ENCODE assay signal across 17 cellular contexts in the genomic region with DNA sequence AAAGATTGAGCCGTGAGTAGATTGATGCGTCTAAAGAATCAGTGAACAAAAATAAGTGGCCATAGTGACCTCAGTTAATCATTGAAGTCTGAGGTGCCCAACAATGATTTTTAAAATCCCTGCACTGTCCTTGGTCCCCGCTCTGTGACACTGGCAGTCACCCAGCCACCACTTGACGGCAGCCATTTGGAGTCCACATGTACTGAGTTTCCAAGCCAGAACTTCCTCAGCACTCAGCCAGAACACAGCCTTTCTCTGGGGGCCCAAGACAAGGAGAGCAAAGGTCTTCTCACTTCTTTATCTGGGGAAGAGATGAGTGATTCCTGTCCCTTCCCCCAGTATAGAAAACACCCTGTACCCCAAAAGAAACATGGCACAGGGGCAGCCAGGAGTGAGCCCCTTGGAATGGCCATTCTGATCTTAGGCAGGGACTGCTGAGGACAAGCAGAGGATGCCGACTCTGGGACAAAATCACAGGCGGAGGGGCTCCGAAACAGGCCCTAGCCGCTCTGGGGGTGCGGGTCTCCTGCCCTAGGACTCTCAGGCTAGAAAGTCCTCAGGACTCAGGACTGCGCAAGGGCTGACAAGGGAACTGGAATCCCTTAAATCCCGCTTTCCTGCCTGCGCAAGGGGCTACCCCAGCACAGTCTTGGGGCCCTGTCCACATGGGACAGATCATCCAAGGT. TPM values are rescaled to one million over a fixed set of nuclear protein-coding genes. Genes with fewer than 3 reads are reported as not detected.
A peak's percentile ranks its signal among the peaks of the same experiment; 100 is the strongest.
DNase-seq lines count a peak whose midpoint lies in the region; ATAC-seq, FAIRE-seq and TF ChIP-seq lines count a peak whose summit lies in the region.
"Had no signal": no experiment of that assay in that cellular context is flagged by ENCODE, and none has a peak within 500 bp of the region (broad histone marks: within the 10 kb centered on the region; RNA-seq: fewer than 3 reads in every experiment).

No MANE protein-coding gene starts in this region.

- H3K9me3 ChIP-seq in kidney (ENCODE audit: control insufficient read depth in 1 of 2, low read length in 2 of 2), result no peaks in the 10 kb centered on the region
- no peaks in the 10 kb centered on the region for H3K9me3 ChIP-seq in testis
- H3K9me3 ChIP-seq: A549, MG63, transverse colon had no signal

- intact Hi-C loops in activated CD8-positive, alpha-beta T cell treated with anti-CD3 and anti-CD28 coated beads for 36 hours (cut with micrococcal nuclease), result no loop called here
- intact Hi-C loops in kidney (cut with DNase I) (no loop called here), testis (cut with DNase I; ENCODE audit: low total_unique reads) (no loop called here)

- ATAC-seq in activated CD8-positive, alpha-beta T cell treated with anti-CD3 and anti-CD28 coated beads, Interleukin-2, amount 10 ng/mL, durations not matched to agents 7 days and 5 days, result no peak
- no peak for ATAC-seq in activated CD8-positive, alpha-beta T cell treated with anti-CD3 and anti-CD28 coated beads for 36 hours
- ATAC-seq in central memory CD8-positive, alpha-beta T cell (replicated peaks; ENCODE audit: extremely low read depth, poor library complexity, severe bottlenecking), result no peak
- ATAC-seq in HG03342 (IDR thresholded peaks at IDR 0.05; ENCODE audit: unreplicated experiment), result no peak
- ATAC-seq in GM21825 (IDR thresholded peaks at IDR 0.05; ENCODE audit: unreplicated experiment), result no peak
- no peak for ATAC-seq in GM21526 (IDR thresholded peaks at IDR 0.05; ENCODE audit: low FRiP score, unreplicated experiment)
- ATAC-seq: A549 had no signal

- TF ChIP-seq POLR2A in testis (IDR thresholded peaks at IDR 0.05), result no peak

- no peak for TF ChIP-seq CTCF in activated CD8-positive, alpha-beta T cell treated with anti-CD3 and anti-CD28 coated beads for 36 hours (IDR thresholded peaks at IDR 0.05)
- no peak for TF ChIP-seq CTCF in kidney (IDR thresholded peaks at IDR 0.05; ENCODE audit: borderline replicate concordance, extremely low read depth, insufficient read depth)
- TF ChIP-seq CTCF in testis (IDR thresholded peaks at IDR 0.05), result no peak

- no peak overlapping the region for H3K9ac ChIP-seq in kidney (ENCODE audit: low read length in 2 of 2)

- no peaks in the 10 kb centered on the region for H3K36me3 ChIP-seq in kidney (ENCODE audit: control insufficient read depth in 1 of 2, insufficient read depth in 2 of 2, low read length in 2 of 2)
- H3K36me3 ChIP-seq in testis (ENCODE audit: low read depth, missing control alignments), result no peaks in the 10 kb centered on the region
- H3K36me3 ChIP-seq: MG63, transverse colon had no signal

- CTCF ChIA-PET in activated CD8-positive, alpha-beta T cell treated with anti-CD3 and anti-CD28 coated beads, Interleukin-2, amount 10 ng/mL, durations not matched to agents 7 days and 5 days (lab: Charles Lee), result interaction anchor here (1.9 kb wide), 1 partner anchor 28 kb away, joined by 4 read pairs; no protein-coding TSS in a partner anchor
- CTCF ChIA-PET in activated CD8-positive, alpha-beta T cell treated with anti-CD3 and anti-CD28 coated beads for 36 hours (lab: Charles Lee), result interaction anchor here (0.9 to 7.5 kb wide), 2 partner anchors 23 to 206 kb away, joined by 3 to 42 read pairs; no protein-coding TSS in a partner anchor

- WGBS in testis, 2 donors, result 52 to 70% methylated on average over 4 to 12 of the region's 12 CpGs

- no peak for DNase-seq in activated CD8-positive, alpha-beta T cell treated with anti-CD3 and anti-CD28 coated beads, Interleukin-2, amount 10 ng/mL, durations not matched to agents 7 days and 5 days
- DNase-seq in activated CD8-positive, alpha-beta T cell treated with anti-CD3 and anti-CD28 coated beads for 36 hours, result no peak
- no peak for DNase-seq in central memory CD8-positive, alpha-beta T cell (ENCODE audit: low spot score in 2 of 2)
- DNase-seq in kidney (peak; percentile 44), testis (no peak)
- DNase-seq: activated CD4-positive, alpha-beta T cell treated with anti-CD3 and anti-CD28 coated beads, Interleukin-2, amount 10 ng/mL, durations not matched to agents 7 days and 5 days; activated gamma-delta T cell; cerebellar nuclear complex; DMS 273 treated with DMSO at 0.1 percent for 48 hours; MG63; nucleus accumbens had no signal

- peaks cover 1% of the 10 kb centered on the region for H3K36me3 Mint-ChIP-seq in activated CD8-positive, alpha-beta T cell treated with anti-CD3 and anti-CD28 coated beads, Interleukin-2, amount 10 ng/mL, durations not matched to agents 7 days and 5 days (ENCODE audit: low read depth)
- H3K36me3 Mint-ChIP-seq in activated CD8-positive, alpha-beta T cell treated with anti-CD3 and anti-CD28 coated beads for 36 hours (ENCODE audit: low read depth), result no peaks in the 10 kb centered on the region
- peaks cover 2% of the 10 kb centered on the region for H3K36me3 Mint-ChIP-seq in central memory CD8-positive, alpha-beta T cell (ENCODE audit: insufficient read depth)

- no peaks in the 10 kb centered on the region for H3K27me3 ChIP-seq in testis
- H3K27me3 ChIP-seq: MG63 had no signal

- POLR2A ChIA-PET in activated CD8-positive, alpha-beta T cell treated with anti-CD3 and anti-CD28 coated beads, Interleukin-2, amount 10 ng/mL, durations not matched to agents 7 days and 5 days (lab: Charles Lee), result no interaction called here
- POLR2A ChIA-PET in activated CD8-positive, alpha-beta T cell treated with anti-CD3 and anti-CD28 coated beads for 36 hours (lab: Charles Lee), result no interaction called here

- H3K27ac ChIP-seq in kidney (ENCODE audit: low read depth in 2 of 2, low read length in 2 of 2) (no peak overlapping the region), testis (peak overlapping the region; percentile 64 to 66)
- H3K27ac ChIP-seq: A549 had no signal

- no peaks in the 10 kb centered on the region for H3K9me3 Mint-ChIP-seq in activated CD8-positive, alpha-beta T cell treated with anti-CD3 and anti-CD28 coated beads, Interleukin-2, amount 10 ng/mL, durations not matched to agents 7 days and 5 days (ENCODE audit: insufficient read depth)
- H3K9me3 Mint-ChIP-seq in activated CD8-positive, alpha-beta T cell treated with anti-CD3 and anti-CD28 coated beads for 36 hours, result no peaks in the 10 kb centered on the region
- no peaks in the 10 kb centered on the region for H3K9me3 Mint-ChIP-seq in central memory CD8-positive, alpha-beta T cell
- H3K9me3 Mint-ChIP-seq: activated CD4-positive, alpha-beta T cell treated with anti-CD3 and anti-CD28 coated beads, Interleukin-2, amount 10 ng/mL, durations not matched to agents 7 days and 5 days had no signal

- peaks cover 10% of the 10 kb centered on the region for H3K4me1 Mint-ChIP-seq in activated CD8-positive, alpha-beta T cell treated with anti-CD3 and anti-CD28 coated beads, Interleukin-2, amount 10 ng/mL, durations not matched to agents 7 days and 5 days (ENCODE audit: low read depth)
- peaks cover 3% of the 10 kb centered on the region for H3K4me1 Mint-ChIP-seq in activated CD8-positive, alpha-beta T cell treated with anti-CD3 and anti-CD28 coated beads for 36 hours (ENCODE audit: low read depth)
- peaks cover 22% of the 10 kb centered on the region for H3K4me1 Mint-ChIP-seq in central memory CD8-positive, alpha-beta T cell

- H3K27ac Mint-ChIP-seq in activated CD8-positive, alpha-beta T cell treated with anti-CD3 and anti-CD28 coated beads, Interleukin-2, amount 10 ng/mL, durations not matched to agents 7 days and 5 days, result no peak overlapping the region
- H3K27ac Mint-ChIP-seq in activated CD8-positive, alpha-beta T cell treated with anti-CD3 and anti-CD28 coated beads for 36 hours, result no peak overlapping the region
- H3K27ac Mint-ChIP-seq in central memory CD8-positive, alpha-beta T cell (ENCODE audit: low read depth), result no peak overlapping the region
- H3K27ac Mint-ChIP-seq: activated CD4-positive, alpha-beta T cell treated with anti-CD3 and anti-CD28 coated beads, Interleukin-2, amount 10 ng/mL, durations not matched to agents 7 days and 5 days had no signal

- peak overlapping the region; percentile 18 for H3K4me3 Mint-ChIP-seq in activated CD8-positive, alpha-beta T cell treated with anti-CD3 and anti-CD28 coated beads, Interleukin-2, amount 10 ng/mL, durations not matched to agents 7 days and 5 days
- no peak overlapping the region for H3K4me3 Mint-ChIP-seq in activated CD8-positive, alpha-beta T cell treated with anti-CD3 and anti-CD28 coated beads for 36 hours
- H3K4me3 Mint-ChIP-seq in central memory CD8-positive, alpha-beta T cell, result peak overlapping the region; percentile 59
- H3K4me3 Mint-ChIP-seq: activated CD4-positive, alpha-beta T cell treated with anti-CD3 and anti-CD28 coated beads, Interleukin-2, amount 10 ng/mL, durations not matched to agents 7 days and 5 days had no signal

- H3K27me3 Mint-ChIP-seq in activated CD8-positive, alpha-beta T cell treated with anti-CD3 and anti-CD28 coated beads, Interleukin-2, amount 10 ng/mL, durations not matched to agents 7 days and 5 days (ENCODE audit: low read depth), result peaks cover 37% of the 10 kb centered on the region
- H3K27me3 Mint-ChIP-seq in activated CD8-positive, alpha-beta T cell treated with anti-CD3 and anti-CD28 coated beads for 36 hours, result peaks cover 36% of the 10 kb centered on the region
- peaks cover 26% of the 10 kb centered on the region for H3K27me3 Mint-ChIP-seq in central memory CD8-positive, alpha-beta T cell

- peak overlapping the region in 1 of 2 donors; percentile 51 for H3K4me3 ChIP-seq in kidney (ENCODE audit: low read length in 2 of 2)
- peak overlapping the region in 1 of 2 donors; percentile 70 for H3K4me3 ChIP-seq in testis
- H3K4me3 ChIP-seq: A549, MG63 had no signal

- FAIRE-seq in kidney (lab: Jason Lieb, UNC), result no peak
- FAIRE-seq: A549 had no signal

- peaks cover 0 to 8% of the 10 kb centered on the region in 2 donors for H3K4me1 ChIP-seq in kidney (ENCODE audit: control insufficient read depth in 1 of 2, insufficient read depth in 1 of 2, low read depth in 1 of 2, low read length in 2 of 2)
- peaks cover 38% of the 10 kb centered on the region for H3K4me1 ChIP-seq in testis
- H3K4me1 ChIP-seq: A549 had no signal

RNA-seq across cellular contexts. Expression of gene PAK6, which starts 12.7 kb away (rescaled TPM):
- total RNA-seq in activated CD8-positive, alpha-beta T cell treated with anti-CD3 and anti-CD28 coated beads, Interleukin-2, amount 10 ng/mL, durations not matched to agents 7 days and 5 days, result 1 to 10 TPM; 1.2 to 1.4 TPM
- total RNA-seq in activated CD8-positive, alpha-beta T cell treated with anti-CD3 and anti-CD28 coated beads for 36 hours, result under 1 TPM; 0.67 to 0.83 TPM
- 11.9 TPM for total RNA-seq in kidney
- 8.1 TPM for polyA plus RNA-seq in kidney (ENCODE audit: insufficient read depth, low read depth, low replicate concordance)
- total RNA-seq in testis, result 100 to 1,000 TPM; 140 to 245 TPM
- polyA plus RNA-seq in testis (ENCODE audit: insufficient read depth, low read depth, low replicate concordance), result 47.4 TPM

RNA-seq across cellular contexts. Expression of gene ANKRD63, which starts 31.3 kb away (rescaled TPM):
- under 1 TPM in 1 of 2 experiments, not detected in 1; 0.37 TPM for total RNA-seq in activated CD8-positive, alpha-beta T cell treated with anti-CD3 and anti-CD28 coated beads, Interleukin-2, amount 10 ng/mL, durations not matched to agents 7 days and 5 days
- total RNA-seq in activated CD8-positive, alpha-beta T cell treated with anti-CD3 and anti-CD28 coated beads for 36 hours, result not detected
- total RNA-seq in kidney (not detected), testis (10 to 100 TPM in 1 of 2 donors, 1 to 10 TPM in 1; 3.1 to 11.8 TPM)
- polyA plus RNA-seq in kidney (ENCODE audit: insufficient read depth, low read depth, low replicate concordance) (not detected), testis (ENCODE audit: insufficient read depth, low read depth, low replicate concordance) (not detected)
- total RNA-seq: kidney epithelial cell, transverse colon had no signal

RNA-seq across cellular contexts. Expression of gene PLCB2, which starts 56.1 kb away (rescaled TPM):
- total RNA-seq in activated CD8-positive, alpha-beta T cell treated with anti-CD3 and anti-CD28 coated beads, Interleukin-2, amount 10 ng/mL, durations not matched to agents 7 days and 5 days, result 100 to 1,000 TPM; 133 to 160 TPM
- 10 to 100 TPM; 44.6 to 58.8 TPM for total RNA-seq in activated CD8-positive, alpha-beta T cell treated with anti-CD3 and anti-CD28 coated beads for 36 hours
- 37.2 TPM for total RNA-seq in kidney
- 4.4 TPM for polyA plus RNA-seq in kidney (ENCODE audit: insufficient read depth, low read depth, low replicate concordance)
- 1 to 10 TPM; 8.8 to 9.7 TPM for total RNA-seq in testis
- 13.6 TPM for polyA plus RNA-seq in testis (ENCODE audit: insufficient read depth, low read depth, low replicate concordance)

Comparison
In these comparisons a context has a peak if more than half of its experiments do, and no peak if none do; other contexts are left out.
1. H3K27ac ChIP-seq: peak in testis (2 of 2); none in kidney (0 of 2).
2. RNA of gene PAK6, which starts 12.7 kb away (total RNA-seq): 140 to 245 TPM in testis; 11.9 TPM in kidney (single experiment), 1.2 to 1.4 TPM in activated CD8-positive, alpha-beta T cell treated with anti-CD3 and anti-CD28 coated beads, Interleukin-2, amount 10 ng/mL, durations not matched to agents 7 days and 5 days and 0.67 to 0.83 TPM in activated CD8-positive, alpha-beta T cell treated with anti-CD3 and anti-CD28 coated beads for 36 hours; every median in the first group is over 10 times any median in the second.